13 cellular contexts compared by ENCODE assay signal in the genomic region with DNA sequence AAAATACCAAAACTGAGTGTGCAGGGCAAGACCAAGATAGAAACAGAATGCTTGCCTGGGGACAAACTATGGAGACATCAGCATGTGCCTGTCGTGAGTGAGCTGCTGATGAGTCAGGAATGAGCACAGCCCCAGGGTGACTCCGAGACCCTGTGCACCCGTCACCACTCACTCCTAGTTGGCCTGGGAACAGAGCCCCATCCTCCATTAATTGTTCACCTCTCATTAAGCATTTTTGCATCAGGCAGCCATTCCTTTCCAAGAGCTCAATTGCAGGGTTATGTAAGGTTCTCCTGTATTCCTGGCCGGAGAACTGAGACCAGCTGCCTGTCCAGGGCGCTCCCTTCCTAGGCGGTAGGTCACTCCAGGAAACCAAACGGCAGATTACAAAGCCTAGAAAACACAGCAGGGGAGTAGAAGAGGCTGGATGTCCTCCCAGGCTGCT.
DNase-seq lines count a peak whose midpoint lies in the region; ATAC-seq, FAIRE-seq and TF ChIP-seq lines count a peak whose summit lies in the region.
"Had no signal": no experiment of that assay in that cellular context is flagged by ENCODE, and none has a peak within 500 bp of the region (broad histone marks: within the 10 kb centered on the region; RNA-seq: fewer than 3 reads in every experiment).

No MANE protein-coding gene starts in this region.

- WGBS in K562 (ENCODE audit: insufficient coverage, low coverage, missing lambda C conversion rate) = 57% methylated on average over 7 of the region's 7 CpGs
- WGBS in upper lobe of left lung, 2 donors = 54 to 73% methylated on average over 7 of the region's 7 CpGs

- no peak for TF ChIP-seq CTCF in K562 (IDR thresholded peaks at IDR 0.05 in 2 of 3, conservative IDR thresholded peaks at IDR 0.05 in 1 of 3; ENCODE audit: insufficient read depth in 2 of 3, low read depth in 1 of 3, low read length in 3 of 3)
- TF ChIP-seq CTCF in upper lobe of left lung (IDR thresholded peaks at IDR 0.05) = no peak

- intact Hi-C loops in activated naive CD4-positive, alpha-beta T cell treated with anti-CD3 and anti-CD28 coated beads for 36 hours (cut with micrococcal nuclease) = loop anchor here (5.0 kb wide), 3 partner anchors 331 to 486 kb away; no protein-coding TSS in a partner anchor
- intact Hi-C loops in K562 (cut with micrococcal nuclease) = loop anchor here (5.0 kb wide), 2 partner anchors 236 to 261 kb away; no protein-coding TSS in a partner anchor

- H3K79me2 ChIP-seq in K562 (ENCODE audit: control insufficient read depth, insufficient read depth, low read length) = no peaks in the 10 kb centered on the region

- no peak overlapping the region for H3K4me2 ChIP-seq in K562 (ENCODE audit: insufficient read depth, low read length)

- H3K36me3 Mint-ChIP-seq in activated naive CD4-positive, alpha-beta T cell treated with anti-CD3 and anti-CD28 coated beads for 36 hours (ENCODE audit: low read depth) = no peaks in the 10 kb centered on the region
- H3K36me3 Mint-ChIP-seq: activated naive CD8-positive, alpha-beta T cell had no signal

- no peak for ATAC-seq in K562
- peak; percentile 70 to 80 for ATAC-seq in upper lobe of left lung (ENCODE audit: low FRiP score in 2 of 2)
- ATAC-seq in HG03159 (IDR thresholded peaks at IDR 0.05; ENCODE audit: unreplicated experiment) = no peak
- ATAC-seq in left lobe of liver = no peak

- in situ Hi-C loops in K562 (cut with MboI) = no loop called here

- H3K27me3 ChIP-seq in K562 (ENCODE audit: control insufficient read depth in 2 of 2, insufficient read depth in 2 of 2, low read length in 2 of 2) = no peaks in the 10 kb centered on the region
- no peaks in the 10 kb centered on the region for H3K27me3 ChIP-seq in upper lobe of left lung

- H3K4me3 ChIP-seq in K562 = no peak overlapping the region
- no peak overlapping the region for H3K4me3 ChIP-seq in upper lobe of left lung

- H3K9me3 ChIP-seq in K562 (replicated peaks; ENCODE audit: control insufficient read depth, insufficient read depth, low read depth, low read length) (peaks cover 6% of the 10 kb centered on the region), upper lobe of left lung (no peaks in the 10 kb centered on the region)

- no peak for FAIRE-seq in K562 (lab: Jason Lieb, UNC)

- peak; percentile 30 for DNase-seq in activated naive CD4-positive, alpha-beta T cell treated with anti-CD3 and anti-CD28 coated beads for 36 hours
- DNase-seq in activated naive CD4-positive, alpha-beta T cell treated with anti-CD3 and anti-CD28 coated beads, Interleukin-2, amount 50 U/mL, for 16 hours = no peak
- DNase-seq in K562 (ENCODE audit: extremely low read depth in 1 of 4, low spot score in 3 of 4) (peak in 2 of 4 experiments; percentile 33 to 60), iris pigment epithelial cell (ENCODE audit: low read depth) (peak; percentile 42), upper lobe of left lung (peak in 1 of 2 donors; percentile 45), left lobe of liver (ENCODE audit: low spot score) (no peak)
- no peak for DNase-seq in stimulated activated CD4-positive, alpha-beta T cell treated with anti-CD3 and anti-CD28 coated beads, Interleukin-12 subunit alpha, Interleukin-12 subunit beta, amount 100 ng/mL, for 4 hours
- DNase-seq: NCI-H1436, occipital lobe had no signal

- H3K9ac ChIP-seq in K562 (ENCODE audit: insufficient read depth in 1 of 2, low read depth in 2 of 2, low read length in 2 of 2) = peak overlapping the region in 1 of 2 experiments; percentile 50; a peak in 1 of 4 replicates

- H3K36me3 ChIP-seq in K562 (ENCODE audit: control insufficient read depth, insufficient read depth, low read length) (no peaks in the 10 kb centered on the region; the same call in 2 of the 3 replicates), upper lobe of left lung (no peaks in the 10 kb centered on the region)

- H2AFZ ChIP-seq in K562 (ENCODE audit: low read depth, low read length) = peak overlapping the region; percentile 52

- H3K27ac ChIP-seq in K562 (ENCODE audit: extremely low read depth, low read depth, low read length) (peak overlapping the region; percentile 33; the same call in 2 of the 3 replicates), upper lobe of left lung (no peak overlapping the region)
- H3K27ac ChIP-seq: C4-2B had no signal

- H3K4me3 Mint-ChIP-seq in activated naive CD4-positive, alpha-beta T cell treated with anti-CD3 and anti-CD28 coated beads for 36 hours = no peak overlapping the region
- H3K4me3 Mint-ChIP-seq: activated naive CD8-positive, alpha-beta T cell; stimulated activated naive CD8-positive, alpha-beta T cell treated with anti-CD3 and anti-CD28 coated beads, Interleukin-15, Interleukin-2, amounts not matched to agents 100 ng/mL and 50 ng/mL, for 24 hours had no signal

- no peaks in the 10 kb centered on the region for H3K9me1 ChIP-seq in K562 (ENCODE audit: control insufficient read depth, insufficient read depth, low read length)

- BruUV-seq in K562 (replicated peaks; lab: Mats Ljungman, UMichigan) = no TSS peak

- H3K4me1 Mint-ChIP-seq in activated naive CD4-positive, alpha-beta T cell treated with anti-CD3 and anti-CD28 coated beads for 36 hours (ENCODE audit: low read depth) = peaks cover 34% of the 10 kb centered on the region

- no peaks in the 10 kb centered on the region for H4K20me1 ChIP-seq in K562 (replicated peaks; ENCODE audit: control insufficient read depth, insufficient read depth, low read length)

- TF ChIP-seq POLR2A in K562 (conservative IDR thresholded peaks at IDR 0.05) (no peak), upper lobe of left lung (IDR thresholded peaks at IDR 0.05) (no peak)

- H3K9me3 Mint-ChIP-seq in activated naive CD4-positive, alpha-beta T cell treated with anti-CD3 and anti-CD28 coated beads for 36 hours = peaks cover 3% of the 10 kb centered on the region
- H3K9me3 Mint-ChIP-seq: stimulated activated naive CD8-positive, alpha-beta T cell treated with anti-CD3 and anti-CD28 coated beads, Interleukin-15, Interleukin-2, amounts not matched to agents 100 ng/mL and 50 ng/mL, for 24 hours had no signal

- TF ChIP-seq RAD21 in K562 (CRISPR knock-in tag; conservative IDR thresholded peaks at IDR 0.05 in 1 of 2, IDR thresholded peaks at IDR 0.05 in 1 of 2) = no peak

- H3K27ac Mint-ChIP-seq in activated naive CD4-positive, alpha-beta T cell treated with anti-CD3 and anti-CD28 coated beads for 36 hours = no peak overlapping the region
- H3K27ac Mint-ChIP-seq: activated naive CD8-positive, alpha-beta T cell; stimulated activated naive CD8-positive, alpha-beta T cell treated with anti-CD3 and anti-CD28 coated beads, Interleukin-15, Interleukin-2, amounts not matched to agents 100 ng/mL and 50 ng/mL, for 24 hours had no signal

- peaks cover 23 to 44% of the 10 kb centered on the region in 2 experiments; a peak in 4 of 5 replicates for H3K4me1 ChIP-seq in K562 (replicated peaks in 1 of 2; ENCODE audit: control insufficient read depth in 2 of 2, insufficient read depth in 2 of 2, low read length in 2 of 2)
- no peaks in the 10 kb centered on the region for H3K4me1 ChIP-seq in upper lobe of left lung

- POLR2A ChIA-PET in K562 (lab: Yijun Ruan, JAX) = interaction anchor here (0.8 to 1.1 kb wide), 2 partner anchors 12 to 19 kb away, joined by 3 to 4 read pairs; no protein-coding TSS in a partner anchor

- TF ChIP-seq EP300 in K562 (IDR thresholded peaks at IDR 0.05; ENCODE audit: low read length) (peak; percentile 39; the same call in 1 of the 2 replicates), upper lobe of left lung (IDR thresholded peaks at IDR 0.05) (no peak)

- H3K27me3 Mint-ChIP-seq in activated naive CD4-positive, alpha-beta T cell treated with anti-CD3 and anti-CD28 coated beads for 36 hours (ENCODE audit: low read depth) = no peaks in the 10 kb centered on the region
- H3K27me3 Mint-ChIP-seq: activated naive CD8-positive, alpha-beta T cell; stimulated activated naive CD8-positive, alpha-beta T cell treated with anti-CD3 and anti-CD28 coated beads, Interleukin-15, Interleukin-2, amounts not matched to agents 100 ng/mL and 50 ng/mL, for 24 hours had no signal

- CTCF ChIA-PET in activated naive CD4-positive, alpha-beta T cell treated with anti-CD3 and anti-CD28 coated beads for 36 hours (lab: Charles Lee) = interaction anchor here (0.7 kb wide), 1 partner anchor 500 kb away, joined by 3 read pairs; no protein-coding TSS in a partner anchor
- CTCF ChIA-PET in K562 (lab: Yijun Ruan, JAX; ENCODE audit: low intra/inter-chr PET ratio) = no interaction called here

TF ChIP-seq in K562, 482 proteins besides CTCF, POLR2A, EP300 and RAD21 (continues in another document):
- peak; percentile 88; the same call in 1 of the 2 replicates for TF ChIP-seq ZNF584 (CRISPR knock-in tag; IDR thresholded peaks at IDR 0.05; ENCODE audit: low read depth)
- TF ChIP-seq MAFF (IDR thresholded peaks at IDR 0.05; ENCODE audit: low read length) = no peak
- no peak for TF ChIP-seq ZNF398 (CRISPR knock-in tag; IDR thresholded peaks at IDR 0.05)

Comparison
In these comparisons a context has a peak if more than half of its experiments do, and no peak if none do; other contexts are left out.
1. DNase-seq: peak in activated naive CD4-positive, alpha-beta T cell treated with anti-CD3 and anti-CD28 coated beads for 36 hours (single experiment) and iris pigment epithelial cell (single experiment); none in activated naive CD4-positive, alpha-beta T cell treated with anti-CD3 and anti-CD28 coated beads, Interleukin-2, amount 50 U/mL, for 16 hours (single experiment), left lobe of liver (single experiment) and stimulated activated CD4-positive, alpha-beta T cell treated with anti-CD3 and anti-CD28 coated beads, Interleukin-12 subunit alpha, Interleukin-12 subunit beta, amount 100 ng/mL, for 4 hours (single experiment).
2. ATAC-seq: peak in upper lobe of left lung (2 of 2); none in K562 (single experiment), HG03159 (single experiment) and left lobe of liver (single experiment).